7 cellular contexts compared by ENCODE assay signal in genomic region chr14:58987601-58988000, GRCh38.
"Had no signal": no experiment of that assay in that cellular context is flagged by ENCODE, and none has a peak within 500 bp of the region (broad histone marks: within the 10 kb centered on the region; RNA-seq: fewer than 3 reads in every experiment).

No MANE protein-coding gene starts in this region.

- H3K27ac ChIP-seq: GM23248, HL-60 had no signal

- DNase-seq: GM23248, H9, HCEC 1CT, KBM-7 had no signal

- H3K36me3 Mint-ChIP-seq: IgD-negative memory B cell had no signal

- H3K4me1 Mint-ChIP-seq: H9, IgD-negative memory B cell had no signal

- H3K4me3 Mint-ChIP-seq: H9, IgD-negative memory B cell had no signal

- H3K27ac Mint-ChIP-seq: IgD-negative memory B cell had no signal

- H2AFZ ChIP-seq: GM23248 had no signal

- ATAC-seq: HepG2 had no signal

- H3K4me3 ChIP-seq: GM23248 had no signal
